ENCODE assay signal across 8 cellular contexts in the genomic region with DNA sequence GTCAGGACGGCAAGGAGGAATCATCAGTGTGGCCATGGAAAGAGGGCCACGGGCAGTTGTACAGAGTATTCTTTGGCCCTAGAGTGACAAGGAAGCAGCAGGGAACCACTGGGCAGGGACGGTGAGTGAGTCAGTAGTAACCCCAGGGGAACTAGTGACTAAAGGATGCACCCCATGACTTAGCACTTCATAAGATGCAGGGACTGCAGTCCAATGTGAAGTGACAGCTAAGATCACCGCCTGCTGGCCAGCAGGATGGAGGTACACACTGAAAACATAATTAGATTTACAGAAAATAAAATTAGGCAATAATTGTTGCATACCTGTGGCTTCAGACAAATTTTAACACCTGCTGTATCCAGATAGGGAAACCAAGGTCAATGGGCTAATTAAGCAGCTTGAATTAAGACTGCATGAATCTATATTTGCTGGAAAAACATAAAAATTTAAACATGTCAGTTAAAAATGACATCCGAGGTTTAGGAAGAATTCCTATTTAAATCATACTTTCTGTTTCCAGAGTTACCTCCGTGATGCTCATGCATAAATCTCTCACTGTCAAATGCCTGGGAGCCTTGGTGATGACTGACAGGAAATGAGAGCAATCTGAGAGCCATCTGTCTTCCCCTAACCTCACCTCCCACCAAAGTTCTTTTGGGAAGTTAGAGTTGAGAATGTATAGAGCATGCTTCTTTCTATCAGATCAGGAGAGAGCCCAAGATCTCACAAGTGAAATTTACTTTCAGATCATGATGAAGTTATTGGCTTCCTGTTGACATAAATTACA.
A peak's percentile ranks its signal among the peaks of the same experiment; 100 is the strongest.
DNase-seq lines count a peak whose midpoint lies in the region; ATAC-seq and TF ChIP-seq lines count a peak whose summit lies in the region.

No MANE protein-coding gene starts in this region.

- H3K9me3 ChIP-seq in effector memory CD4-positive, alpha-beta T cell (ENCODE audit: control insufficient read depth, low read length): no peaks in the 10 kb centered on the region
- no peaks in the 10 kb centered on the region for H3K9me3 ChIP-seq in tibial artery

- TF ChIP-seq CTCF in astrocyte of the cerebellum (IDR thresholded peaks at IDR 0.05; ENCODE audit: low read depth, low read length, missing control alignments): peak; percentile 38
- no peak for TF ChIP-seq CTCF in tibial artery (IDR thresholded peaks at IDR 0.05)

- no peaks in the 10 kb centered on the region for H3K36me3 ChIP-seq in effector memory CD4-positive, alpha-beta T cell (ENCODE audit: control insufficient read depth, insufficient read depth, low read length)
- no peaks in the 10 kb centered on the region for H3K36me3 ChIP-seq in tibial artery

- H3K4me3 ChIP-seq in astrocyte of the cerebellum (ENCODE audit: low read depth, low read length): no peak overlapping the region
- H3K4me3 ChIP-seq in effector memory CD4-positive, alpha-beta T cell (ENCODE audit: insufficient read depth, low read depth, low read length, poor library complexity, severe bottlenecking): no peak overlapping the region
- H3K4me3 ChIP-seq in tibial artery: no peak overlapping the region

- H3K27ac ChIP-seq in effector memory CD4-positive, alpha-beta T cell (ENCODE audit: insufficient read depth, low read length, poor library complexity, severe bottlenecking): no peak overlapping the region
- no peak overlapping the region for H3K27ac ChIP-seq in tibial artery

- no peaks in the 10 kb centered on the region for H3K27me3 ChIP-seq in effector memory CD4-positive, alpha-beta T cell (replicated peaks; ENCODE audit: control insufficient read depth, insufficient read depth, low read length, poor library complexity, severe bottlenecking)
- H3K27me3 ChIP-seq in tibial artery: no peaks in the 10 kb centered on the region

- no peaks in the 10 kb centered on the region for H3K4me1 ChIP-seq in effector memory CD4-positive, alpha-beta T cell (ENCODE audit: control insufficient read depth, insufficient read depth, low read length, poor library complexity, severe bottlenecking)
- H3K4me1 ChIP-seq in tibial artery: no peaks in the 10 kb centered on the region

- in situ Hi-C loops in astrocyte of the cerebellum (cut with HindIII; ENCODE audit: low sequenced_read_pairs): no loop called here

- DNase-seq in stimulated activated CD4-positive, alpha-beta T cell treated with anti-CD3 and anti-CD28 coated beads, Interleukin-15, amount 100 ng/mL, for 24 hours: peak; percentile 21
- no peak for DNase-seq in stimulated activated CD4-positive, alpha-beta T cell treated with anti-CD3 and anti-CD28 coated beads, Interleukin-2, amount 100 ng/mL, for 48 hours
- DNase-seq in astrocyte of the cerebellum (ENCODE audit: low read depth) (no peak), stromal cell of bone marrow (ENCODE audit: low read depth) (peak; percentile 46), tibial artery (no peak)
- no peak for DNase-seq in activated CD8-positive, alpha-beta memory T cell treated with anti-CD3 and anti-CD28 coated beads, Interleukin-2, amount 50 U/mL, for 48 hours
- DNase-seq in effector memory CD4-positive, alpha-beta T cell: no peak

- intact Hi-C loops in tibial artery (cut with DNase I; ENCODE audit: low total_unique reads): no loop called here

- ATAC-seq in HG03469 (IDR thresholded peaks at IDR 0.05; ENCODE audit: unreplicated experiment): peak; percentile 85

Comparison
In these comparisons a context has a peak if more than half of its experiments do, and no peak if none do; other contexts are left out.
1. DNase-seq: peak in stimulated activated CD4-positive, alpha-beta T cell treated with anti-CD3 and anti-CD28 coated beads, Interleukin-15, amount 100 ng/mL, for 24 hours (single experiment) and stromal cell of bone marrow (single experiment); none in stimulated activated CD4-positive, alpha-beta T cell treated with anti-CD3 and anti-CD28 coated beads, Interleukin-2, amount 100 ng/mL, for 48 hours (0 of 2), astrocyte of the cerebellum (single experiment), activated CD8-positive, alpha-beta memory T cell treated with anti-CD3 and anti-CD28 coated beads, Interleukin-2, amount 50 U/mL, for 48 hours (single experiment), effector memory CD4-positive, alpha-beta T cell (0 of 3) and tibial artery (0 of 2).